8 cellular contexts compared by ENCODE assay signal in the genomic region with DNA sequence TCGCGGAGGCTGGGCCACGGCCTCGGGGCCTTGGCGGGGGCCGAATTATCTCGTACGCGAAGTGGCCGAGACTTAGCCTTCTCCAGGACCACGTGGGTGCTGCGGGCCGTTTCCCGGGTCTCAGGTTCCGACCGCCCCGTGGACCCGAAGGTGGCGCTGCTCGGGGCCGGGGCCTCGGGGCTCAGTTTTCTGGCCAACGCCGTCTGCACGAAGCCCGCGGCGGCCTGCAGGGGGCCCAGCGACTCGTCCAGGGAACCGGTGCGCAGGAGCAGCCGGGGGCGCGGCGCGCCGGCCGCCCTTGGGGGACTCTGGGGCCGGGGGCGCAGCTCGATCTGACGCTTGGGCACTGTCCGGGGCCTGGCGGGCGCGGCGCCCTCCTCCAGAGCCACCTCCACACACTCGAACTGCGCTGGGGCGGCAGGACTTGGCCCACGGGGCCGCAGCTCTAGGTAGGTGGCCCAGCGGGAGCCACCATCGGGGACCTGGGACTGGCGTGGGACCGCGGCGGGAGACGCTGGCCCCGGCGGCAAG. TPM values are rescaled to one million over a fixed set of nuclear protein-coding genes. Genes with fewer than 3 reads are reported as not detected.
DNase-seq lines count a peak whose midpoint lies in the region; ATAC-seq and TF ChIP-seq lines count a peak whose summit lies in the region.

No MANE protein-coding gene starts in this region.

- intact Hi-C loops in activated B cell treated with CpG ODN at 0.5 μM for 24 hours (cut with micrococcal nuclease) = loop anchor here (5.0 to 10.0 kb wide), 4 partner anchors 197 to 718 kb away; a partner anchor contains a TSS
- intact Hi-C loops in natural killer cell (cut with micrococcal nuclease) = loop anchor here (5.0 kb wide), 1 partner anchor 122 kb away; no protein-coding TSS in a partner anchor

- H3K27ac Mint-ChIP-seq in activated B cell treated with CpG ODN at 0.5 μM for 24 hours = no peak overlapping the region
- no peak overlapping the region for H3K27ac Mint-ChIP-seq in natural killer cell

- DNase-seq in activated effector memory CD4-positive, alpha-beta T cell treated with Interleukin-2 at 50 U/mL for 16 hours = peak; percentile 28
- DNase-seq in activated effector memory CD4-positive, alpha-beta T cell treated with anti-CD3 and anti-CD28 coated beads, Interleukin-2, amount 50 U/mL, for 16 hours = no peak
- peak; percentile 77 for DNase-seq in activated B cell treated with CpG ODN at 0.5 μM for 24 hours
- DNase-seq in epithelial cell of esophagus (ENCODE audit: low read depth) = no peak
- DNase-seq in natural killer cell = peak; percentile 48
- no peak for DNase-seq in superior temporal gyrus (ENCODE audit: extremely low spot score)
- no peak for DNase-seq in inferior parietal cortex (ENCODE audit: extremely low spot score)

- peak overlapping the region; percentile 42 for H3K4me3 ChIP-seq in epithelial cell of esophagus (ENCODE audit: low read length)

- TF ChIP-seq CTCF in activated B cell treated with CpG ODN at 0.5 μM for 24 hours (IDR thresholded peaks at IDR 0.05) (no peak), epithelial cell of esophagus (IDR thresholded peaks at IDR 0.05; ENCODE audit: insufficient read depth, low read depth, low read length, missing control alignments) (no peak), natural killer cell (IDR thresholded peaks at IDR 0.05) (peak; percentile 37)

- peaks cover 28% of the 10 kb centered on the region for H3K4me1 Mint-ChIP-seq in activated B cell treated with CpG ODN at 0.5 μM for 24 hours
- H3K4me1 Mint-ChIP-seq in natural killer cell = peaks cover 39 to 40% of the 10 kb centered on the region in 2 donors

- ATAC-seq in activated B cell treated with CpG ODN at 0.5 μM for 24 hours (ENCODE audit: low read depth) (peak; percentile 15), natural killer cell (peak in 2 of 3 donors; percentile 10 to 27), GM21526 (IDR thresholded peaks at IDR 0.05; ENCODE audit: low FRiP score, unreplicated experiment) (no peak)

- CTCF ChIA-PET in activated B cell treated with CpG ODN at 0.5 μM for 24 hours (lab: Charles Lee) = interaction anchor here (1.5 kb wide), 1 partner anchor 20 kb away, joined by 3 read pairs; no protein-coding TSS in a partner anchor

- H3K4me3 Mint-ChIP-seq in activated B cell treated with CpG ODN at 0.5 μM for 24 hours = peak overlapping the region; percentile 94
- H3K4me3 Mint-ChIP-seq in natural killer cell = peak overlapping the region; percentile 88

- POLR2A ChIA-PET in activated B cell treated with CpG ODN at 0.5 μM for 24 hours (lab: Charles Lee) = interaction anchor here (0.8 to 7.5 kb wide), 4 partner anchors 10 to 818 kb away, joined by 3 to 112 read pairs (median 8); a partner anchor contains a TSS

- no peaks in the 10 kb centered on the region for H3K9me3 Mint-ChIP-seq in activated B cell treated with CpG ODN at 0.5 μM for 24 hours
- H3K9me3 Mint-ChIP-seq in natural killer cell = no peaks in the 10 kb centered on the region

- H3K27me3 Mint-ChIP-seq in activated B cell treated with CpG ODN at 0.5 μM for 24 hours (no peaks in the 10 kb centered on the region), natural killer cell (ENCODE audit: low read depth in 2 of 2) (no peaks in the 10 kb centered on the region)

- H3K36me3 Mint-ChIP-seq in activated B cell treated with CpG ODN at 0.5 μM for 24 hours (ENCODE audit: low read depth) (peaks cover 9% of the 10 kb centered on the region), natural killer cell (no peaks in the 10 kb centered on the region)

RNA-seq across cellular contexts. Expression of a gene that starts 0.7 kb away (rescaled TPM):
- total RNA-seq in activated B cell treated with CpG ODN at 0.5 μM for 24 hours = 3.5 and 3.6 TPM in 2 replicates
- total RNA-seq in natural killer cell = 1 to 10 TPM in 1 of 3 donors, under 1 TPM in 2; 0.91 to 1.0 (median 0.96) TPM

RNA-seq across cellular contexts. Expression of a gene that starts 4.5 kb away (rescaled TPM):
- 47.1 and 50.5 TPM in 2 replicates for total RNA-seq in activated B cell treated with CpG ODN at 0.5 μM for 24 hours
- total RNA-seq in natural killer cell = 10 to 100 TPM in 1 of 3 donors, 1 to 10 TPM in 2; 2.0 to 60.0 (median 2.8) TPM

RNA-seq across cellular contexts. Expression of a gene that starts 9.7 kb away (rescaled TPM):
- 6.4 and 9.3 TPM in 2 replicates for total RNA-seq in activated B cell treated with CpG ODN at 0.5 μM for 24 hours
- total RNA-seq in natural killer cell = 1 to 10 TPM; 1.6 to 2.9 (median 2.7) TPM

RNA-seq across cellular contexts. Expression of a gene that starts 11.1 kb away (rescaled TPM):
- 1.4 and 1.8 TPM in 2 replicates for total RNA-seq in activated B cell treated with CpG ODN at 0.5 μM for 24 hours
- not detected for total RNA-seq in natural killer cell

RNA-seq across cellular contexts. Expression of a gene that starts 45.1 kb away (rescaled TPM):
- 9.1 and 9.6 TPM in 2 replicates for total RNA-seq in activated B cell treated with CpG ODN at 0.5 μM for 24 hours
- 1 to 10 TPM; 2.9 to 4.9 (median 3.6) TPM for total RNA-seq in natural killer cell

Comparison
In these comparisons a context has a peak if more than half of its experiments do, and no peak if none do; other contexts are left out.
1. DNase-seq: peak in activated effector memory CD4-positive, alpha-beta T cell treated with Interleukin-2 at 50 U/mL for 16 hours (single experiment), activated B cell treated with CpG ODN at 0.5 μM for 24 hours (single experiment) and natural killer cell (single experiment); none in activated effector memory CD4-positive, alpha-beta T cell treated with anti-CD3 and anti-CD28 coated beads, Interleukin-2, amount 50 U/mL, for 16 hours (single experiment), epithelial cell of esophagus (single experiment), superior temporal gyrus (single experiment) and inferior parietal cortex (single experiment).